2 cellular contexts compared by ENCODE assay signal in genomic region chr22:30354644-30355043, GRCh38.
TF ChIP-seq lines count a peak whose summit lies in the region.

No MANE protein-coding gene starts in this region.

TF ChIP-seq in SK-N-SH, 30 proteins besides CTCF, POLR2A, EP300 and RAD21 (continued from another document):
- TF ChIP-seq PBX3 (IDR thresholded peaks at IDR 0.05) (no peak), CHD2 (IDR thresholded peaks at IDR 0.05; ENCODE audit: low read length, partially characterized antibody) (no peak), SMC3 (IDR thresholded peaks at IDR 0.05; ENCODE audit: low read depth, low read length) (no peak), RFX5 (IDR thresholded peaks at IDR 0.05; ENCODE audit: low read length) (no peak)

TF ChIP-seq in SK-N-SH treated with all-trans-retinoic acid at 6 μM for 48 hours, 23 proteins besides CTCF, POLR2A, EP300 and RAD21 (continued from another document):
- no peak for TF ChIP-seq TSHZ2 (CRISPR knock-in tag; IDR thresholded peaks at IDR 0.05)
- TF ChIP-seq PPARA (CRISPR knock-in tag; IDR thresholded peaks at IDR 0.05; ENCODE audit: borderline replicate concordance): no peak
- TF ChIP-seq ZNF8 (CRISPR knock-in tag; IDR thresholded peaks at IDR 0.05): no peak
- TF ChIP-seq ISL1 (CRISPR knock-in tag; IDR thresholded peaks at IDR 0.05): no peak
TF ChIP-seq in SK-N-SH treated with all-trans-retinoic acid at 6 μM for 48 hours: peak in this region for 0.
